In genomic region chr7:129948338-129948737, GRCh38 we compare ENCODE assay signal across 8 cellular contexts. TPM values are rescaled to one million over a fixed set of nuclear protein-coding genes. Genes with fewer than 3 reads are reported as not detected.
DNase-seq lines count a peak whose midpoint lies in the region; ATAC-seq and TF ChIP-seq lines count a peak whose summit lies in the region.

No MANE protein-coding gene starts in this region.

- intact Hi-C loops in cardiac septum (cut with DNase I): no loop called here

- no peak overlapping the region for H3K4me3 ChIP-seq in right atrium auricular region
- peak overlapping the region; percentile 84 for H3K4me3 ChIP-seq in epithelial cell of esophagus (ENCODE audit: low read length)
- no peak overlapping the region for H3K4me3 ChIP-seq in neutrophil (ENCODE audit: low read depth in 1 of 2, low read length in 1 of 2)

- ATAC-seq in GM19035 (IDR thresholded peaks at IDR 0.05; ENCODE audit: unreplicated experiment): no peak

- H3K36me3 ChIP-seq in right atrium auricular region (no peaks in the 10 kb centered on the region), neutrophil (peaks cover 3% of the 10 kb centered on the region)

- H3K27ac ChIP-seq in right atrium auricular region (peak overlapping the region; percentile 95 to 98), neutrophil (peak overlapping the region; percentile 94)

- DNase-seq in right atrium auricular region (ENCODE audit: low spot score) (no peak), cardiac septum (ENCODE audit: low spot score) (no peak), epithelial cell of esophagus (ENCODE audit: low read depth) (no peak), cerebellar nuclear complex (lab: John Stamatoyannopoulos, UW) (no peak), NCI-H524 treated with DMSO at 0.1 percent for 48 hours (lab: John Stamatoyannopoulos, UW) (no peak)
- DNase-seq in stimulated activated CD4-positive, alpha-beta T cell treated with anti-CD3 and anti-CD28 coated beads, Interleukin-1b, Interleukin-23, amount 100 ng/mL, for 48 hours: no peak

- TF ChIP-seq CTCF in right atrium auricular region (IDR thresholded peaks at IDR 0.05) (no peak), epithelial cell of esophagus (IDR thresholded peaks at IDR 0.05; ENCODE audit: insufficient read depth, low read depth, low read length, missing control alignments) (no peak), neutrophil (IDR thresholded peaks at IDR 0.05) (no peak)

- H3K9me3 ChIP-seq in right atrium auricular region (no peaks in the 10 kb centered on the region), neutrophil (no peaks in the 10 kb centered on the region)

- H3K27me3 ChIP-seq in right atrium auricular region (no peaks in the 10 kb centered on the region), neutrophil (no peaks in the 10 kb centered on the region)

- H3K4me1 ChIP-seq in right atrium auricular region (peaks cover 0 to 40% of the 10 kb centered on the region in 2 donors), neutrophil (ENCODE audit: control insufficient read depth in 1 of 2, insufficient read depth in 1 of 2, low read depth in 1 of 2, low read length in 1 of 2) (peaks cover 42 to 49% of the 10 kb centered on the region in 2 experiments)

RNA-seq across cellular contexts. Expression of gene UBE2H, which starts 4.4 kb away (rescaled TPM):
- 10 to 100 TPM; 72.6 to 81.8 TPM for total RNA-seq in right atrium auricular region
- 228 TPM for total RNA-seq in cardiac septum
